In genomic region chr4:2135083-2135482, GRCh38 we compare ENCODE assay signal across 9 cellular contexts.
DNase-seq lines count a peak whose midpoint lies in the region; ATAC-seq, FAIRE-seq and TF ChIP-seq lines count a peak whose summit lies in the region.
"Had no signal": no experiment of that assay in that cellular context is flagged by ENCODE, and none has a peak within 500 bp of the region (broad histone marks: within the 10 kb centered on the region; RNA-seq: fewer than 3 reads in every experiment).

No MANE protein-coding gene starts in this region.

- intact Hi-C loops in IMR-90 (cut with micrococcal nuclease): no loop called here
- intact Hi-C loops in activated T-helper 2 cell treated with anti-CD3 and anti-CD28 coated beads, Interferon-gamma antibody, Interleukin-2, Interleukin-4, amounts not matched to agents 10 μg/mL and 5 μg/mL and 100 μg/mL, durations not matched to agents 14 hours and 24 hours and 36 hours (cut with micrococcal nuclease): no loop called here

- CTCF ChIA-PET in IMR-90 (lab: Yijun Ruan, JAX): no interaction called here

- FAIRE-seq in urothelium cell line (lab: Jason Lieb, UNC): no peak

- H3K27me3 ChIP-seq in IMR-90 (ENCODE audit: control insufficient read depth, insufficient read depth, low read length): peaks cover 2% of the 10 kb centered on the region

- no peak overlapping the region for H2BK5ac ChIP-seq in IMR-90 (ENCODE audit: low read depth, low read length, poor library complexity, severe bottlenecking)

- H3K27me3 Mint-ChIP-seq in activated T-helper 2 cell treated with anti-CD3 and anti-CD28 coated beads, Interferon-gamma antibody, Interleukin-2, Interleukin-4, amounts not matched to agents 10 μg/mL and 5 μg/mL and 100 μg/mL, durations not matched to agents 14 hours and 24 hours and 36 hours (ENCODE audit: low read depth): no peaks in the 10 kb centered on the region

- no peak overlapping the region for H3K4me3 Mint-ChIP-seq in activated T-helper 2 cell treated with anti-CD3 and anti-CD28 coated beads, Interferon-gamma antibody, Interleukin-2, Interleukin-4, amounts not matched to agents 10 μg/mL and 5 μg/mL and 100 μg/mL, durations not matched to agents 14 hours and 24 hours and 36 hours (ENCODE audit: low read depth)

- no peaks in the 10 kb centered on the region for H3K36me3 ChIP-seq in IMR-90 (ENCODE audit: control insufficient read depth, insufficient read depth, low read length)

- no peak overlapping the region for H3K23ac ChIP-seq in IMR-90 (ENCODE audit: low read depth, low read length)

- TF ChIP-seq CTCF in IMR-90 (conservative IDR thresholded peaks at IDR 0.05; ENCODE audit: low read depth, low read length): no peak

- TF ChIP-seq POLR2A in IMR-90 (IDR thresholded peaks at IDR 0.05; ENCODE audit: low read depth, low read length): no peak

- no peak overlapping the region for H2AK9ac ChIP-seq in IMR-90 (replicated peaks; ENCODE audit: low read depth, low read length, poor library complexity)

- peaks cover 32% of the 10 kb centered on the region for H3K36me3 Mint-ChIP-seq in activated T-helper 2 cell treated with anti-CD3 and anti-CD28 coated beads, Interferon-gamma antibody, Interleukin-2, Interleukin-4, amounts not matched to agents 10 μg/mL and 5 μg/mL and 100 μg/mL, durations not matched to agents 14 hours and 24 hours and 36 hours (ENCODE audit: low read depth)

- H3K27ac Mint-ChIP-seq in activated T-helper 2 cell treated with anti-CD3 and anti-CD28 coated beads, Interferon-gamma antibody, Interleukin-2, Interleukin-4, amounts not matched to agents 10 μg/mL and 5 μg/mL and 100 μg/mL, durations not matched to agents 14 hours and 24 hours and 36 hours: peak overlapping the region; percentile 57

- dilution Hi-C loops in IMR-90 (cut with HindIII; ENCODE audit: low sequenced_read_pairs, unreplicated experiment): no loop called here

- in situ Hi-C loops in IMR-90 (cut with MboI; ENCODE audit: low sequenced_read_pairs): no loop called here

- BruUV-seq in IMR-90 (replicated peaks; lab: Mats Ljungman, UMichigan): no TSS peak

- no peak; the same call in 1 of the 2 replicates for ATAC-seq in IMR-90 (ENCODE audit: low read depth)

- H3K4me2 ChIP-seq in IMR-90 (ENCODE audit: low read depth, low read length): no peak overlapping the region

- H2BK20ac ChIP-seq in IMR-90 (ENCODE audit: low read depth, low read length): no peak overlapping the region

- H3K18ac ChIP-seq in IMR-90 (ENCODE audit: low read depth, low read length): no peak overlapping the region

- no peak overlapping the region for H3K56ac ChIP-seq in IMR-90 (ENCODE audit: extremely low read depth, insufficient read depth, low read length)

- no peak overlapping the region for H3K27ac ChIP-seq in IMR-90 (ENCODE audit: insufficient read depth, low read length)

- H4K91ac ChIP-seq in IMR-90 (ENCODE audit: insufficient read depth, low read depth, low read length): no peak overlapping the region

- peaks cover 17% of the 10 kb centered on the region for H3K4me1 Mint-ChIP-seq in activated T-helper 2 cell treated with anti-CD3 and anti-CD28 coated beads, Interferon-gamma antibody, Interleukin-2, Interleukin-4, amounts not matched to agents 10 μg/mL and 5 μg/mL and 100 μg/mL, durations not matched to agents 14 hours and 24 hours and 36 hours (ENCODE audit: low read depth)

- H4K8ac ChIP-seq in IMR-90 (ENCODE audit: low read depth in 2 of 2, low read length in 2 of 2): no peak overlapping the region

- no peak overlapping the region for H3K9ac ChIP-seq in IMR-90 (ENCODE audit: low read depth, low read length)

- no peak for TF ChIP-seq RAD21 in IMR-90 (IDR thresholded peaks at IDR 0.05; ENCODE audit: low read length)

- H3K4ac ChIP-seq in IMR-90 (ENCODE audit: low read depth, low read length): no peak overlapping the region

- H3K4me1 ChIP-seq in IMR-90 (ENCODE audit: control insufficient read depth, insufficient read depth, low read length): peaks cover 2% of the 10 kb centered on the region; the same call in 1 of the 2 replicates

- no peak overlapping the region for H3K14ac ChIP-seq in IMR-90 (replicated peaks; ENCODE audit: low read depth, low read length)

- no peak overlapping the region for H2AFZ ChIP-seq in IMR-90 (replicated peaks; ENCODE audit: low read length, poor library complexity)

- H4K5ac ChIP-seq in IMR-90 (ENCODE audit: low read depth, low read length): no peak overlapping the region

- peaks cover 9% of the 10 kb centered on the region for H3K9me3 ChIP-seq in IMR-90 (ENCODE audit: control insufficient read depth, insufficient read depth, low read length)

- H3K9me3 Mint-ChIP-seq in activated T-helper 2 cell treated with anti-CD3 and anti-CD28 coated beads, Interferon-gamma antibody, Interleukin-2, Interleukin-4, amounts not matched to agents 10 μg/mL and 5 μg/mL and 100 μg/mL, durations not matched to agents 14 hours and 24 hours and 36 hours: peaks cover 38% of the 10 kb centered on the region

- H3K79me1 ChIP-seq in IMR-90 (ENCODE audit: low read depth in 1 of 2, low read length in 2 of 2): no peaks in the 10 kb centered on the region

- no peak overlapping the region for H2BK120ac ChIP-seq in IMR-90 (ENCODE audit: low read depth, low read length)

- POLR2A ChIA-PET in IMR-90 (lab: Charles Lee; ENCODE audit: unreplicated experiment): no interaction called here

- H3K4me3 ChIP-seq in IMR-90 (ENCODE audit: insufficient read depth, low read depth, low read length): no peak overlapping the region

- no peaks in the 10 kb centered on the region for H3K9me1 ChIP-seq in IMR-90 (ENCODE audit: insufficient read depth, low read length)

- DNase-seq in NCI-H1417 (lab: John Stamatoyannopoulos, UW) (peak in 2 of 3 experiments; percentile 9 to 33), NCI-H1417 treated with DMSO at 0.1 percent for 48 hours (lab: John Stamatoyannopoulos, UW) (no peak), IMR-90 (peak; percentile 49), medulla oblongata (ENCODE audit: extremely low spot score) (peak; percentile 33), urothelium cell line (ENCODE audit: low spot score) (no peak), NCI-H2107 treated with DMSO at 0.1 percent for 48 hours (lab: John Stamatoyannopoulos, UW; ENCODE audit: unreplicated experiment) (no peak), NCI-H526 treated with DMSO at 0.1 percent for 48 hours (lab: John Stamatoyannopoulos, UW) (no peak)
- peak; percentile 17 for DNase-seq in activated T-helper 2 cell treated with anti-CD3 and anti-CD28 coated beads, Interferon-gamma antibody, Interleukin-2, Interleukin-4, amounts not matched to agents 10 μg/mL and 5 μg/mL and 100 μg/mL, durations not matched to agents 14 hours and 24 hours and 36 hours (ENCODE audit: low spot score)
- DNase-seq: NCI-H82 had no signal

- no peak overlapping the region for H2BK15ac ChIP-seq in IMR-90 (ENCODE audit: low read depth, low read length)

- H2AK5ac ChIP-seq in IMR-90 (ENCODE audit: low read depth, low read length): no peak overlapping the region

- no peaks in the 10 kb centered on the region; the same call in 1 of the 2 replicates for H4K20me1 ChIP-seq in IMR-90 (ENCODE audit: insufficient read depth, low read length)

- no CpG with 5 or more reads among the region's 8 CpGs for WGBS in IMR-90 (ENCODE audit: extremely low coverage in 2 of 2, insufficient read length in 1 of 2), 2 experiments

TF ChIP-seq in IMR-90, 13 proteins besides CTCF, POLR2A, EP300 and RAD21:
- TF ChIP-seq SMC3 (IDR thresholded peaks at IDR 0.05; ENCODE audit: low read depth, low read length) (no peak), NFE2L2 (IDR thresholded peaks at IDR 0.05; ENCODE audit: low read depth, low read length) (no peak), RFX5 (IDR thresholded peaks at IDR 0.05; ENCODE audit: low read depth, low read length) (no peak), MXI1 (IDR thresholded peaks at IDR 0.05; ENCODE audit: borderline replicate concordance, low read depth, low read length) (no peak), BHLHE40 (IDR thresholded peaks at IDR 0.05; ENCODE audit: low read depth, low read length) (no peak), FOS (IDR thresholded peaks at IDR 0.05; ENCODE audit: low read depth, low read length) (no peak), CEBPB (IDR thresholded peaks at IDR 0.05; ENCODE audit: low read depth, low read length) (no peak), ELK1 (IDR thresholded peaks at IDR 0.05; ENCODE audit: borderline replicate concordance, low read depth, low read length) (no peak), MAFK (IDR thresholded peaks at IDR 0.05; ENCODE audit: low read depth, low read length) (no peak), MAZ (IDR thresholded peaks at IDR 0.05; ENCODE audit: borderline replicate concordance, low read depth, low read length) (no peak), RCOR1 (IDR thresholded peaks at IDR 0.05; ENCODE audit: insufficient replicate concordance, low read length) (no peak), CHD1 (IDR thresholded peaks at IDR 0.05; ENCODE audit: low read depth, low read length) (no peak), USF2 (IDR thresholded peaks at IDR 0.05; ENCODE audit: low read depth, low read length) (no peak)

Comparison
In these comparisons a context has a peak if more than half of its experiments do, and no peak if none do; other contexts are left out.
1. DNase-seq: peak in NCI-H1417 (2 of 3), IMR-90 (single experiment), activated T-helper 2 cell treated with anti-CD3 and anti-CD28 coated beads, Interferon-gamma antibody, Interleukin-2, Interleukin-4, amounts not matched to agents 10 μg/mL and 5 μg/mL and 100 μg/mL, durations not matched to agents 14 hours and 24 hours and 36 hours (single experiment) and medulla oblongata (single experiment); none in NCI-H1417 treated with DMSO at 0.1 percent for 48 hours (single experiment), urothelium cell line (single experiment), NCI-H2107 treated with DMSO at 0.1 percent for 48 hours (single experiment) and NCI-H526 treated with DMSO at 0.1 percent for 48 hours (single experiment).